In genomic region chr1:228794173-228794572, GRCh38 we compare ENCODE assay signal across 11 cellular contexts. TPM values are rescaled to one million over a fixed set of nuclear protein-coding genes. Genes with fewer than 3 reads are reported as not detected.
DNase-seq lines count a peak whose midpoint lies in the region; ATAC-seq and TF ChIP-seq lines count a peak whose summit lies in the region.
"Had no signal": no experiment of that assay in that cellular context is flagged by ENCODE, and none has a peak within 500 bp of the region (broad histone marks: within the 10 kb centered on the region; RNA-seq: fewer than 3 reads in every experiment).

No MANE protein-coding gene starts in this region.

- no peak overlapping the region for H3K4me3 ChIP-seq in CD8-positive, alpha-beta T cell (ENCODE audit: low read depth, low read length)
- H3K4me3 ChIP-seq in prostate gland (no peak overlapping the region), coronary artery (no peak overlapping the region)
- H3K4me3 ChIP-seq: left ventricle myocardium inferior, MG63, stomach had no signal

- no peak overlapping the region for H3K27ac ChIP-seq in CD8-positive, alpha-beta T cell (ENCODE audit: low read depth, low read length)
- H3K27ac ChIP-seq in prostate gland (no peak overlapping the region), coronary artery (no peak overlapping the region)
- H3K27ac ChIP-seq: left ventricle myocardium inferior, stomach had no signal

- peaks cover 25% of the 10 kb centered on the region for H3K4me1 Mint-ChIP-seq in CD8-positive, alpha-beta T cell (ENCODE audit: low read depth)
- peaks cover 30% of the 10 kb centered on the region for H3K4me1 Mint-ChIP-seq in activated naive CD8-positive, alpha-beta T cell treated with anti-CD3 and anti-CD28 coated beads, Interleukin-2, amount 10 ng/mL, durations not matched to agents 7 days and 5 days

- peak; percentile 69 for ATAC-seq in CD8-positive, alpha-beta T cell
- ATAC-seq in GM19395 (IDR thresholded peaks at IDR 0.05; ENCODE audit: unreplicated experiment) (peak; percentile 78), HG03135 (IDR thresholded peaks at IDR 0.05; ENCODE audit: unreplicated experiment) (peak; percentile 48), HG03571 (IDR thresholded peaks at IDR 0.05; ENCODE audit: unreplicated experiment) (no peak), GM21576 (IDR thresholded peaks at IDR 0.05; ENCODE audit: unreplicated experiment) (no peak)
- peak; percentile 74 for ATAC-seq in activated naive CD8-positive, alpha-beta T cell treated with anti-CD3 and anti-CD28 coated beads, Interleukin-2, amount 10 ng/mL, durations not matched to agents 7 days and 5 days (ENCODE audit: low read depth)

- H3K27ac Mint-ChIP-seq in CD8-positive, alpha-beta T cell = no peak overlapping the region
- H3K27ac Mint-ChIP-seq in activated naive CD8-positive, alpha-beta T cell treated with anti-CD3 and anti-CD28 coated beads, Interleukin-2, amount 10 ng/mL, durations not matched to agents 7 days and 5 days = no peak overlapping the region

- CTCF ChIA-PET in CD8-positive, alpha-beta T cell (lab: Charles Lee) = interaction anchor here (1.0 kb wide), 1 partner anchor 59 kb away, joined by 3 read pairs; no protein-coding TSS in a partner anchor

- H3K9me3 ChIP-seq in CD8-positive, alpha-beta T cell (ENCODE audit: low read length) = no peaks in the 10 kb centered on the region
- H3K9me3 ChIP-seq in prostate gland = no peaks in the 10 kb centered on the region
- H3K9me3 ChIP-seq: stomach had no signal

- POLR2A ChIA-PET in CD8-positive, alpha-beta T cell (lab: Charles Lee) = interaction anchor here (0.5 kb wide), 1 partner anchor 22 kb away, joined by 3 read pairs; no protein-coding TSS in a partner anchor
- POLR2A ChIA-PET in activated naive CD8-positive, alpha-beta T cell treated with anti-CD3 and anti-CD28 coated beads, Interleukin-2, amount 10 ng/mL, durations not matched to agents 7 days and 5 days (lab: Charles Lee) = interaction anchor here (0.6 to 3.6 kb wide), 5 partner anchors 10 to 144 kb away, joined by 3 to 26 read pairs (median 4); no protein-coding TSS in a partner anchor

- no peak for TF ChIP-seq POLR2A in prostate gland (IDR thresholded peaks at IDR 0.05)

- 48% methylated on average over 1 of the region's 1 CpG for WGBS in prostate gland

- no peaks in the 10 kb centered on the region for H3K27me3 ChIP-seq in CD8-positive, alpha-beta T cell (ENCODE audit: insufficient read depth, low read length)
- no peaks in the 10 kb centered on the region for H3K27me3 ChIP-seq in prostate gland (replicated peaks; ENCODE audit: insufficient read depth)
- H3K27me3 ChIP-seq: stomach had no signal

- DNase-seq in CD8-positive, alpha-beta T cell = no peak
- DNase-seq in activated naive CD8-positive, alpha-beta T cell treated with anti-CD3 and anti-CD28 coated beads, Interleukin-2, amount 10 ng/mL, durations not matched to agents 7 days and 5 days = no peak
- DNase-seq in prostate gland (ENCODE audit: low spot score) (no peak), coronary artery (ENCODE audit: low spot score) (no peak)
- DNase-seq: left ventricle myocardium inferior, MG63, stomach had no signal

- peaks cover 50% of the 10 kb centered on the region for H3K4me1 ChIP-seq in CD8-positive, alpha-beta T cell (ENCODE audit: insufficient read depth, low read length)
- H3K4me1 ChIP-seq in prostate gland (replicated peaks) = no peaks in the 10 kb centered on the region
- H3K4me1 ChIP-seq: left ventricle myocardium inferior had no signal

- no peak for TF ChIP-seq CTCF in CD8-positive, alpha-beta T cell (IDR thresholded peaks at IDR 0.05)
- TF ChIP-seq CTCF in prostate gland (IDR thresholded peaks at IDR 0.05) = no peak
- TF ChIP-seq CTCF in coronary artery (IDR thresholded peaks at IDR 0.05) = no peak

- no peak overlapping the region for H3K4me3 Mint-ChIP-seq in CD8-positive, alpha-beta T cell
- H3K4me3 Mint-ChIP-seq in activated naive CD8-positive, alpha-beta T cell treated with anti-CD3 and anti-CD28 coated beads, Interleukin-2, amount 10 ng/mL, durations not matched to agents 7 days and 5 days = no peak overlapping the region

- intact Hi-C loops in CD8-positive, alpha-beta T cell (cut with DNase I, micrococcal nuclease) = loop anchor here in 1 of 2 experiments (5.0 kb wide), 1 partner anchor 57 kb away; the partner anchor contains the start of gene RHOU
- intact Hi-C loops in prostate gland (cut with DNase I) = no loop called here

- H3K36me3 ChIP-seq in CD8-positive, alpha-beta T cell (ENCODE audit: insufficient read depth, low read length) = no peaks in the 10 kb centered on the region
- no peaks in the 10 kb centered on the region for H3K36me3 ChIP-seq in prostate gland
- H3K36me3 ChIP-seq: left ventricle myocardium inferior, MG63, stomach had no signal

- H3K27me3 Mint-ChIP-seq in CD8-positive, alpha-beta T cell (ENCODE audit: low read depth) = no peaks in the 10 kb centered on the region
- H3K27me3 Mint-ChIP-seq in activated naive CD8-positive, alpha-beta T cell treated with anti-CD3 and anti-CD28 coated beads, Interleukin-2, amount 10 ng/mL, durations not matched to agents 7 days and 5 days = no peaks in the 10 kb centered on the region

- H3K36me3 Mint-ChIP-seq in CD8-positive, alpha-beta T cell = peaks cover 2% of the 10 kb centered on the region
- peaks cover 13% of the 10 kb centered on the region for H3K36me3 Mint-ChIP-seq in activated naive CD8-positive, alpha-beta T cell treated with anti-CD3 and anti-CD28 coated beads, Interleukin-2, amount 10 ng/mL, durations not matched to agents 7 days and 5 days

- H3K9me3 Mint-ChIP-seq in CD8-positive, alpha-beta T cell = peaks cover 7% of the 10 kb centered on the region
- peaks cover 7% of the 10 kb centered on the region for H3K9me3 Mint-ChIP-seq in activated naive CD8-positive, alpha-beta T cell treated with anti-CD3 and anti-CD28 coated beads, Interleukin-2, amount 10 ng/mL, durations not matched to agents 7 days and 5 days

RNA-seq across cellular contexts. Expression of gene RHOU, which starts 58.9 kb away (rescaled TPM):
- total RNA-seq in CD8-positive, alpha-beta T cell = under 1 TPM; 0.39 to 0.57 TPM
- 1 to 10 TPM; 7.5 to 7.7 TPM for total RNA-seq in activated naive CD8-positive, alpha-beta T cell treated with anti-CD3 and anti-CD28 coated beads, Interleukin-2, amount 10 ng/mL, durations not matched to agents 7 days and 5 days
- 10 to 100 TPM; 39.6 to 75.9 TPM for total RNA-seq in prostate gland

Comparison
In these comparisons a context has a peak if more than half of its experiments do, and no peak if none do; other contexts are left out.
1. ATAC-seq: peak in CD8-positive, alpha-beta T cell (single experiment), GM19395 (single experiment), HG03135 (single experiment) and activated naive CD8-positive, alpha-beta T cell treated with anti-CD3 and anti-CD28 coated beads, Interleukin-2, amount 10 ng/mL, durations not matched to agents 7 days and 5 days (single experiment); none in HG03571 (single experiment) and GM21576 (single experiment).
2. RNA of gene RHOU, which starts 58.9 kb away (total RNA-seq): 39.6 to 75.9 TPM in prostate gland and 7.5 to 7.7 TPM in activated naive CD8-positive, alpha-beta T cell treated with anti-CD3 and anti-CD28 coated beads, Interleukin-2, amount 10 ng/mL, durations not matched to agents 7 days and 5 days; 0.39 to 0.57 TPM in CD8-positive, alpha-beta T cell; every median in the first group is over 4 times any median in the second.